Comparison of ENCODE assay signal across 18 cellular contexts in genomic region chr12:94265966-94266365, GRCh38.
DNase-seq lines count a peak whose midpoint lies in the region; ATAC-seq and TF ChIP-seq lines count a peak whose summit lies in the region.
"Had no signal": no experiment of that assay in that cellular context is flagged by ENCODE, and none has a peak within 500 bp of the region (broad histone marks: within the 10 kb centered on the region; RNA-seq: fewer than 3 reads in every experiment).

No MANE protein-coding gene starts in this region.

- peaks cover 60% of the 10 kb centered on the region for H3K4me1 Mint-ChIP-seq in HFFc6 (ENCODE audit: low read depth)

- ATAC-seq in right cardiac atrium = no peak
- ATAC-seq: T-cell had no signal

- intact Hi-C loops in right cardiac atrium (cut with DNase I) = no loop called here

- H4K20me1 ChIP-seq in BLaER1 treated with 17β-estradiol and CSF1 and Interleukin-3, amounts not matched to agents 10 nM and 100 nM = no peaks in the 10 kb centered on the region
- H4K20me1 ChIP-seq in fibroblast of lung (ENCODE audit: control insufficient read depth, extremely low read depth, insufficient read depth, low read length) (no peaks in the 10 kb centered on the region), smooth muscle cell (ENCODE audit: low read depth) (no peaks in the 10 kb centered on the region)

- H3K27me3 ChIP-seq in BLaER1 treated with 17β-estradiol and CSF1 and Interleukin-3, amounts not matched to agents 10 nM and 100 nM = 0 out of 22 replicates have a peak, but pooled peaks cover 0 to 4% (median 0%) of the 10 kb centered on the region in 11 experiments
- H3K27me3 ChIP-seq in fibroblast of lung (ENCODE audit: control insufficient read depth, insufficient read depth, low read length) = no peaks in the 10 kb centered on the region
- peaks cover 22% of the 10 kb centered on the region for H3K27me3 ChIP-seq in smooth muscle cell (ENCODE audit: low read depth)
- no peaks in the 10 kb centered on the region for H3K27me3 ChIP-seq in right cardiac atrium (ENCODE audit: control insufficient read depth, insufficient read depth)
- H3K27me3 ChIP-seq: spleen had no signal

- H3K27me3 Mint-ChIP-seq in HFFc6 (ENCODE audit: insufficient read depth) = peaks cover 3% of the 10 kb centered on the region
- H3K27me3 Mint-ChIP-seq: memory B cell, T-cell had no signal

- no peak overlapping the region for H3K4me3 ChIP-seq in BLaER1 treated with 17β-estradiol and CSF1 and Interleukin-3, amounts not matched to agents 10 nM and 100 nM
- no peak overlapping the region for H3K4me3 ChIP-seq in fibroblast of lung (replicated peaks in 1 of 4; ENCODE audit: control extremely low read depth in 1 of 4, insufficient read depth in 1 of 4, low read depth in 3 of 4, low read length in 4 of 4)
- H3K4me3 ChIP-seq in smooth muscle cell = no peak overlapping the region
- no peak overlapping the region for H3K4me3 ChIP-seq in right cardiac atrium (ENCODE audit: low read length)
- H3K4me3 ChIP-seq: coronary artery, spleen had no signal

- H3F3A ChIP-seq in smooth muscle cell (ENCODE audit: low read depth) = no peaks in the 10 kb centered on the region

- H3K27ac Mint-ChIP-seq in HFFc6 = peak overlapping the region; percentile 24; the same call in 1 of the 2 replicates
- H3K27ac Mint-ChIP-seq: nephron progenitor cell had no signal

- peak overlapping the region in 8 of 11 experiments; percentile 42 to 73 (median 62); a peak in 10 of 22 replicates for H3K27ac ChIP-seq in BLaER1 treated with 17β-estradiol and CSF1 and Interleukin-3, amounts not matched to agents 10 nM and 100 nM
- H3K27ac ChIP-seq in fibroblast of lung (ENCODE audit: insufficient read depth, low read length) (peak overlapping the region; percentile 60), smooth muscle cell (ENCODE audit: low read depth) (peak overlapping the region; percentile 78), right cardiac atrium (ENCODE audit: low read length) (no peak overlapping the region)

- no peaks in the 10 kb centered on the region for H3K9me3 Mint-ChIP-seq in HFFc6
- H3K9me3 Mint-ChIP-seq: memory B cell, nephron progenitor cell, T-cell had no signal

- no peak for DNase-seq in HFFc6
- DNase-seq in fibroblast of lung (ENCODE audit: low read depth in 2 of 2) = no peak
- no peak for DNase-seq in smooth muscle cell (lab: John Stamatoyannopoulos, UW; ENCODE audit: unreplicated experiment)
- no peak for DNase-seq in MV-4-11 (lab: John Stamatoyannopoulos, UW)
- no peak for DNase-seq in right cardiac atrium
- no peak for DNase-seq in NCI-H2196 treated with DMSO at 0.1 percent for 48 hours (lab: John Stamatoyannopoulos, UW; ENCODE audit: unreplicated experiment)
- DNase-seq: activated T-cell treated with anti-CD3 and anti-CD28 coated beads for 4 hours, kidney, NCI-H1417 treated with DMSO at 0.1 percent for 48 hours, NCI-H526, nephron progenitor cell, SHP77, spleen, substantia nigra, T-cell had no signal

- TF ChIP-seq CTCF in HFFc6 (IDR thresholded peaks at IDR 0.05) (no peak), fibroblast of lung (conservative IDR thresholded peaks at IDR 0.05 in 1 of 2, IDR thresholded peaks at IDR 0.05 in 1 of 2; ENCODE audit: low read depth in 1 of 2, low read length in 2 of 2) (no peak), smooth muscle cell (IDR thresholded peaks at IDR 0.05; ENCODE audit: borderline replicate concordance, insufficient read depth, poor library complexity, severe bottlenecking) (no peak)

- no peaks in the 10 kb centered on the region for H3K36me3 Mint-ChIP-seq in HFFc6 (ENCODE audit: low read depth)

- peaks cover 0 to 7% (median 0%) of the 10 kb centered on the region in 11 experiments; a peak in 2 of 22 replicates for H3K36me3 ChIP-seq in BLaER1 treated with 17β-estradiol and CSF1 and Interleukin-3, amounts not matched to agents 10 nM and 100 nM
- H3K36me3 ChIP-seq in fibroblast of lung (ENCODE audit: control insufficient read depth, insufficient read depth, low read length) (no peaks in the 10 kb centered on the region), smooth muscle cell (ENCODE audit: low read depth) (no peaks in the 10 kb centered on the region)

- 0 out of 22 replicates have a peak overlapping the region, but pooled peaks of 1 of the 11 experiments have one; percentile 53 for H3K9ac ChIP-seq in BLaER1 treated with 17β-estradiol and CSF1 and Interleukin-3, amounts not matched to agents 10 nM and 100 nM
- H3K9ac ChIP-seq in fibroblast of lung (ENCODE audit: insufficient read depth, low read length) (no peak overlapping the region), smooth muscle cell (ENCODE audit: low read depth) (peak overlapping the region; percentile 34)

- peak overlapping the region in 9 of 11 experiments; percentile 77 to 90 (median 84); a peak in 20 of 22 replicates for H3K4me2 ChIP-seq in BLaER1 treated with 17β-estradiol and CSF1 and Interleukin-3, amounts not matched to agents 10 nM and 100 nM
- H3K4me2 ChIP-seq in fibroblast of lung (ENCODE audit: extremely low read depth, insufficient read depth, low read length) (no peak overlapping the region), smooth muscle cell (peak overlapping the region; percentile 56)

- 53% methylated on average over 8 of the region's 8 CpGs for WGBS in smooth muscle cell (ENCODE audit: low lambda C conversion rate)
- 80% methylated on average over 8 of the region's 8 CpGs for WGBS in right cardiac atrium

- peak overlapping the region; percentile 6 for H3K4me3 Mint-ChIP-seq in HFFc6
- H3K4me3 Mint-ChIP-seq: memory B cell, nephron progenitor cell, T-cell had no signal

- H3K4me1 ChIP-seq in BLaER1 treated with 17β-estradiol and CSF1 and Interleukin-3, amounts not matched to agents 10 nM and 100 nM = peaks cover 51 to 70% (median 60%) of the 10 kb centered on the region in 10 experiments
- H3K4me1 ChIP-seq in fibroblast of lung (ENCODE audit: control insufficient read depth, extremely low read depth, insufficient read depth, low read length) = peaks cover 36% of the 10 kb centered on the region
- H3K4me1 ChIP-seq in smooth muscle cell (ENCODE audit: low read depth) = peaks cover 23% of the 10 kb centered on the region
- H3K4me1 ChIP-seq in right cardiac atrium (ENCODE audit: control insufficient read depth, insufficient read depth, low read length) = peaks cover 4% of the 10 kb centered on the region

- H3K79me2 ChIP-seq in fibroblast of lung (ENCODE audit: control insufficient read depth, insufficient read depth, low read length) (no peaks in the 10 kb centered on the region), smooth muscle cell (ENCODE audit: low read depth) (no peaks in the 10 kb centered on the region)

- H3K9me3 ChIP-seq in BLaER1 treated with 17β-estradiol and CSF1 and Interleukin-3, amounts not matched to agents 10 nM and 100 nM (replicated peaks in 1 of 11) = no peaks in the 10 kb centered on the region
- no peaks in the 10 kb centered on the region for H3K9me3 ChIP-seq in fibroblast of lung (ENCODE audit: control insufficient read depth, insufficient read depth, low read depth, low read length)
- H3K9me3 ChIP-seq in smooth muscle cell (replicated peaks; ENCODE audit: low read depth) = no peaks in the 10 kb centered on the region
- no peaks in the 10 kb centered on the region for H3K9me3 ChIP-seq in right cardiac atrium (ENCODE audit: control insufficient read depth, low read length)
- H3K9me3 ChIP-seq: spleen had no signal

- H2AFZ ChIP-seq in fibroblast of lung (ENCODE audit: low read length) (no peak overlapping the region), smooth muscle cell (ENCODE audit: low read depth) (no peak overlapping the region)
